8 cellular contexts compared by ENCODE assay signal in genomic region chr19:41144403-41144802, GRCh38.
A peak's percentile ranks its signal among the peaks of the same experiment; 100 is the strongest.
DNase-seq lines count a peak whose midpoint lies in the region; ATAC-seq lines count a peak whose summit lies in the region.

No MANE protein-coding gene starts in this region.

- no peak for ATAC-seq in GM19023 (IDR thresholded peaks at IDR 0.05; ENCODE audit: unreplicated experiment)

- peak; percentile 48 for DNase-seq in NCI-H345 (lab: John Stamatoyannopoulos, UW)
- DNase-seq in NCI-H345 treated with DMSO at 0.1 percent for 48 hours (lab: John Stamatoyannopoulos, UW; ENCODE audit: unreplicated experiment), result no peak
- DNase-seq in NCI-H2196 treated with DMSO at 0.1 percent for 48 hours (lab: John Stamatoyannopoulos, UW; ENCODE audit: unreplicated experiment), result peak; percentile 14
- DNase-seq in activated CD4-positive, CD25-positive, alpha-beta regulatory T cell (lab: John Stamatoyannopoulos, UW), result peak; percentile 65 to 81 (median 78)
- DNase-seq in central memory CD4-positive, alpha-beta T cell, result peak; percentile 80
- DNase-seq in kidney tubule cell (ENCODE audit: low spot score), result peak; percentile 77
- peak; percentile 83 for DNase-seq in stimulated activated CD4-positive, alpha-beta T cell treated with anti-CD3 and anti-CD28 coated beads, Interleukin-4, amount 100 ng/mL, for 1 hour
